1 cellular context compared by ENCODE assay signal in the genomic region with DNA sequence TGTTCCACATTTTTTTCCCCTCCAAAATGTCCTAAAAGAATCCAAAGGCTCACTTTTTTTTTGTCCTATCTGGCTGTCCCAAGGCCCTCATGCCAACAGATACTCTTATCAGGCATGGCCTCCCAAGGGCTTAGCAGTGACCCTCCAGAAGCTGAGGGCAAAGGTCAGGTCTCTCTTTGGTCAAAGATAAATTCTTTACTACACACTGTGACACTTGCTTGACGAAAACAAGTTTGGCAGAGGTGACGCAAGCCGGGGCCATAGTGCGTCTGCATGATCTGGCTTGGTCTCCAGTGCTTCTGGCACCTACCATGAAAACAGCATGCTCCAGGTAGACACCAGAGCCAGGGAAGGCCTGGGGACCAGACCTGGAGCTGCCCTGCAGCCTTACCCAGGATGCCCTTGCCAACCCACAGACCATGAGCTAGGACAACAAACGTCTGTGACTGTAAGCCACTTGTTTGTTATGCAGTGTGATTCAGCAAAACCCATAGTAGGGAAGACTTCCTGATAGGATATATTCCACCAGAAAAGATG.
TF ChIP-seq lines count a peak whose summit lies in the region.

No MANE protein-coding gene starts in this region.

TF ChIP-seq in HepG2, 621 proteins besides CTCF, POLR2A, EP300 and RAD21 (continued from another document and continues in another):
- TF ChIP-seq, protein P1, sequence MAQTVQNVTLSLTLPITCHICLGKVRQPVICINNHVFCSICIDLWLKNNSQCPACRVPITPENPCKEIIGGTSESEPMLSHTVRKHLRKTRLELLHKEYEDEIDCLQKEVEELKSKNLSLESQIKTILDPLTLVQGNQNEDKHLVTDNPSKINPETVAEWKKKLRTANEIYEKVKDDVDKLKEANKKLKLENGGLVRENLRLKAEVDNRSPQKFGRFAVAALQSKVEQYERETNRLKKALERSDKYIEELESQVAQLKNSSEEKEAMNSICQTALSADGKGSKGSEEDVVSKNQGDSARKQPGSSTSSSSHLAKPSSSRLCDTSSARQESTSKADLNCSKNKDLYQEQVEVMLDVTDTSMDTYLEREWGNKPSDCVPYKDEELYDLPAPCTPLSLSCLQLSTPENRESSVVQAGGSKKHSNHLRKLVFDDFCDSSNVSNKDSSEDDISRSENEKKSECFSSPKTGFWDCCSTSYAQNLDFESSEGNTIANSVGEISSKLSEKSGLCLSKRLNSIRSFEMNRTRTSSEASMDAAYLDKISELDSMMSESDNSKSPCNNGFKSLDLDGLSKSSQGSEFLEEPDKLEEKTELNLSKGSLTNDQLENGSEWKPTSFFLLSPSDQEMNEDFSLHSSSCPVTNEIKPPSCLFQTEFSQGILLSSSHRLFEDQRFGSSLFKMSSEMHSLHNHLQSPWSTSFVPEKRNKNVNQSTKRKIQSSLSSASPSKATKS (CRISPR knock-in tag; IDR thresholded peaks at IDR 0.05), result no peak
- no peak for TF ChIP-seq TBP (CRISPR knock-in tag; IDR thresholded peaks at IDR 0.05)
- TF ChIP-seq CREB1 (IDR thresholded peaks at IDR 0.05), result peak; percentile 45
- TF ChIP-seq CREB1 (CRISPR knock-in tag; IDR thresholded peaks at IDR 0.05), result peak; percentile 60
- no peak for TF ChIP-seq KDM4B (CRISPR knock-in tag; IDR thresholded peaks at IDR 0.05)
- TF ChIP-seq CHD4 (IDR thresholded peaks at IDR 0.05; ENCODE audit: borderline replicate concordance, low read length), result no peak
- TF ChIP-seq CBX5 (CRISPR knock-in tag; IDR thresholded peaks at IDR 0.05; ENCODE audit: borderline replicate concordance), result peak; percentile 34; the same call in 1 of the 2 replicates
- TF ChIP-seq ZNF225 (CRISPR knock-in tag; IDR thresholded peaks at IDR 0.05), result 0 out of 2 replicates have a peak, but pooled peaks have one; percentile 29
- TF ChIP-seq NFIB (CRISPR knock-in tag; IDR thresholded peaks at IDR 0.05; ENCODE audit: borderline replicate concordance), result no peak
- 0 out of 2 replicates have a peak, but pooled peaks have one; percentile 44 for TF ChIP-seq ZMYM4 (CRISPR knock-in tag; IDR thresholded peaks at IDR 0.05)
- TF ChIP-seq CREM (IDR thresholded peaks at IDR 0.05), result 0 out of 2 replicates have a peak, but pooled peaks have one; percentile 28
- TF ChIP-seq CREM (CRISPR knock-in tag; IDR thresholded peaks at IDR 0.05), result no peak
- TF ChIP-seq BRCA1 (CRISPR knock-in tag; IDR thresholded peaks at IDR 0.05), result no peak
- 0 out of 2 replicates have a peak, but pooled peaks have one; percentile 27 for TF ChIP-seq YEATS4 (CRISPR knock-in tag; IDR thresholded peaks at IDR 0.05; ENCODE audit: borderline replicate concordance)
- 0 out of 2 replicates have a peak, but pooled peaks have one; percentile 25 for TF ChIP-seq ZNF598 (CRISPR knock-in tag; IDR thresholded peaks at IDR 0.05; ENCODE audit: borderline replicate concordance)
- no peak for TF ChIP-seq ZNF619 (CRISPR knock-in tag; IDR thresholded peaks at IDR 0.05)
- no peak for TF ChIP-seq SMARCC2 (IDR thresholded peaks at IDR 0.05)
- TF ChIP-seq, protein P2, sequence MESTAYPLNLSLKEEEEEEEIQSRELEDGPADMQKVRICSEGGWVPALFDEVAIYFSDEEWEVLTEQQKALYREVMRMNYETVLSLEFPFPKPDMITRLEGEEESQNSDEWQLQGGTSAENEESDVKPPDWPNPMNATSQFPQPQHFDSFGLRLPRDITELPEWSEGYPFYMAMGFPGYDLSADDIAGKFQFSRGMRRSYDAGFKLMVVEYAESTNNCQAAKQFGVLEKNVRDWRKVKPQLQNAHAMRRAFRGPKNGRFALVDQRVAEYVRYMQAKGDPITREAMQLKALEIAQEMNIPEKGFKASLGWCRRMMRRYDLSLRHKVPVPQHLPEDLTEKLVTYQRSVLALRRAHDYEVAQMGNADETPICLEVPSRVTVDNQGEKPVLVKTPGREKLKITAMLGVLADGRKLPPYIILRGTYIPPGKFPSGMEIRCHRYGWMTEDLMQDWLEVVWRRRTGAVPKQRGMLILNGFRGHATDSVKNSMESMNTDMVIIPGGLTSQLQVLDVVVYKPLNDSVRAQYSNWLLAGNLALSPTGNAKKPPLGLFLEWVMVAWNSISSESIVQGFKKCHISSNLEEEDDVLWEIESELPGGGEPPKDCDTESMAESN (CRISPR knock-in tag; conservative IDR thresholded peaks at IDR 0.05), result 0 out of 2 replicates have a peak, but pooled peaks have one; percentile 37
- no peak for TF ChIP-seq GFI1 (CRISPR knock-in tag; IDR thresholded peaks at IDR 0.05; ENCODE audit: borderline replicate concordance)
- TF ChIP-seq ZNF562 (CRISPR knock-in tag; IDR thresholded peaks at IDR 0.05; ENCODE audit: borderline replicate concordance), result no peak
- no peak for TF ChIP-seq ZNF180 (CRISPR knock-in tag; IDR thresholded peaks at IDR 0.05; ENCODE audit: borderline replicate concordance, low read depth)
- TF ChIP-seq NCOA1 (CRISPR knock-in tag; IDR thresholded peaks at IDR 0.05), result no peak
- TF ChIP-seq POGZ (CRISPR knock-in tag; IDR thresholded peaks at IDR 0.05), result 0 out of 2 replicates have a peak, but pooled peaks have one; percentile 41
- TF ChIP-seq, protein P3, sequence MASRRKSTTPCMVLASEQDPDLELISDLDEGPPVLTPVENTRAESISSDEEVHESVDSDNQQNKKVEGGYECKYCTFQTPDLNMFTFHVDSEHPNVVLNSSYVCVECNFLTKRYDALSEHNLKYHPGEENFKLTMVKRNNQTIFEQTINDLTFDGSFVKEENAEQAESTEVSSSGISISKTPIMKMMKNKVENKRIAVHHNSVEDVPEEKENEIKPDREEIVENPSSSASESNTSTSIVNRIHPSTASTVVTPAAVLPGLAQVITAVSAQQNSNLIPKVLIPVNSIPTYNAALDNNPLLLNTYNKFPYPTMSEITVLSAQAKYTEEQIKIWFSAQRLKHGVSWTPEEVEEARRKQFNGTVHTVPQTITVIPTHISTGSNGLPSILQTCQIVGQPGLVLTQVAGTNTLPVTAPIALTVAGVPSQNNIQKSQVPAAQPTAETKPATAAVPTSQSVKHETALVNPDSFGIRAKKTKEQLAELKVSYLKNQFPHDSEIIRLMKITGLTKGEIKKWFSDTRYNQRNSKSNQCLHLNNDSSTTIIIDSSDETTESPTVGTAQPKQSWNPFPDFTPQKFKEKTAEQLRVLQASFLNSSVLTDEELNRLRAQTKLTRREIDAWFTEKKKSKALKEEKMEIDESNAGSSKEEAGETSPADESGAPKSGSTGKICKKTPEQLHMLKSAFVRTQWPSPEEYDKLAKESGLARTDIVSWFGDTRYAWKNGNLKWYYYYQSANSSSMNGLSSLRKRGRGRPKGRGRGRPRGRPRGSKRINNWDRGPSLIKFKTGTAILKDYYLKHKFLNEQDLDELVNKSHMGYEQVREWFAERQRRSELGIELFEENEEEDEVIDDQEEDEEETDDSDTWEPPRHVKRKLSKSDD (CRISPR knock-in tag; IDR thresholded peaks at IDR 0.05; ENCODE audit: low read depth), result peak; percentile 95
- TF ChIP-seq AGO2 (optimal IDR thresholded peaks at IDR 0.05; ENCODE audit: low read depth, low read length), result no peak
- peak; percentile 74; the same call in 1 of the 2 replicates for TF ChIP-seq CEBPB (IDR thresholded peaks at IDR 0.05; ENCODE audit: borderline replicate concordance, low read depth, low read length)
- no peak for TF ChIP-seq ZFP82 (CRISPR knock-in tag; IDR thresholded peaks at IDR 0.05; ENCODE audit: borderline replicate concordance)
- TF ChIP-seq, protein P4, sequence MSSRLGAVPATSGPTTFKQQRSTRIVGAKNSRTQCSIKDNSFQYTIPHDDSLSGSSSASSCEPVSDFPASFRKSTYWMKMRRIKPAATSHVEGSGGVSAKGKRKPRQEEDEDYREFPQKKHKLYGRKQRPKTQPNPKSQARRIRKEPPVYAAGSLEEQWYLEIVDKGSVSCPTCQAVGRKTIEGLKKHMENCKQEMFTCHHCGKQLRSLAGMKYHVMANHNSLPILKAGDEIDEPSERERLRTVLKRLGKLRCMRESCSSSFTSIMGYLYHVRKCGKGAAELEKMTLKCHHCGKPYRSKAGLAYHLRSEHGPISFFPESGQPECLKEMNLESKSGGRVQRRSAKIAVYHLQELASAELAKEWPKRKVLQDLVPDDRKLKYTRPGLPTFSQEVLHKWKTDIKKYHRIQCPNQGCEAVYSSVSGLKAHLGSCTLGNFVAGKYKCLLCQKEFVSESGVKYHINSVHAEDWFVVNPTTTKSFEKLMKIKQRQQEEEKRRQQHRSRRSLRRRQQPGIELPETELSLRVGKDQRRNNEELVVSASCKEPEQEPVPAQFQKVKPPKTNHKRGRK (CRISPR knock-in tag; IDR thresholded peaks at IDR 0.05), result no peak
- no peak for TF ChIP-seq ZSCAN20 (CRISPR knock-in tag; IDR thresholded peaks at IDR 0.05; ENCODE audit: borderline replicate concordance)
- TF ChIP-seq TCF12 (IDR thresholded peaks at IDR 0.05), result no peak
- no peak for TF ChIP-seq TCF12 (CRISPR knock-in tag; IDR thresholded peaks at IDR 0.05)
- TF ChIP-seq ZBTB3 (CRISPR knock-in tag; IDR thresholded peaks at IDR 0.05; ENCODE audit: borderline replicate concordance, low read depth), result peak; percentile 52; the same call in 1 of the 2 replicates
- TF ChIP-seq, protein P5, sequence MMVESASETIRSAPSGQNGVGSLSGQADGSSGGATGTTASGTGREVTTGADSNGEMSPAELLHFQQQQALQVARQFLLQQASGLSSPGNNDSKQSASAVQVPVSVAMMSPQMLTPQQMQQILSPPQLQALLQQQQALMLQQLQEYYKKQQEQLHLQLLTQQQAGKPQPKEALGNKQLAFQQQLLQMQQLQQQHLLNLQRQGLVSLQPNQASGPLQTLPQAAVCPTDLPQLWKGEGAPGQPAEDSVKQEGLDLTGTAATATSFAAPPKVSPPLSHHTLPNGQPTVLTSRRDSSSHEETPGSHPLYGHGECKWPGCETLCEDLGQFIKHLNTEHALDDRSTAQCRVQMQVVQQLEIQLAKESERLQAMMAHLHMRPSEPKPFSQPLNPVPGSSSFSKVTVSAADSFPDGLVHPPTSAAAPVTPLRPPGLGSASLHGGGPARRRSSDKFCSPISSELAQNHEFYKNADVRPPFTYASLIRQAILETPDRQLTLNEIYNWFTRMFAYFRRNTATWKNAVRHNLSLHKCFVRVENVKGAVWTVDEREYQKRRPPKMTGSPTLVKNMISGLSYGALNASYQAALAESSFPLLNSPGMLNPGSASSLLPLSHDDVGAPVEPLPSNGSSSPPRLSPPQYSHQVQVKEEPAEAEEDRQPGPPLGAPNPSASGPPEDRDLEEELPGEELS (CRISPR knock-in tag; IDR thresholded peaks at IDR 0.05), result peak; percentile 65; the same call in 1 of the 2 replicates
- 0 out of 2 replicates have a peak, but pooled peaks have one; percentile 47 for TF ChIP-seq ZSCAN29 (CRISPR knock-in tag; conservative IDR thresholded peaks at IDR 0.05)
- TF ChIP-seq, protein P6, sequence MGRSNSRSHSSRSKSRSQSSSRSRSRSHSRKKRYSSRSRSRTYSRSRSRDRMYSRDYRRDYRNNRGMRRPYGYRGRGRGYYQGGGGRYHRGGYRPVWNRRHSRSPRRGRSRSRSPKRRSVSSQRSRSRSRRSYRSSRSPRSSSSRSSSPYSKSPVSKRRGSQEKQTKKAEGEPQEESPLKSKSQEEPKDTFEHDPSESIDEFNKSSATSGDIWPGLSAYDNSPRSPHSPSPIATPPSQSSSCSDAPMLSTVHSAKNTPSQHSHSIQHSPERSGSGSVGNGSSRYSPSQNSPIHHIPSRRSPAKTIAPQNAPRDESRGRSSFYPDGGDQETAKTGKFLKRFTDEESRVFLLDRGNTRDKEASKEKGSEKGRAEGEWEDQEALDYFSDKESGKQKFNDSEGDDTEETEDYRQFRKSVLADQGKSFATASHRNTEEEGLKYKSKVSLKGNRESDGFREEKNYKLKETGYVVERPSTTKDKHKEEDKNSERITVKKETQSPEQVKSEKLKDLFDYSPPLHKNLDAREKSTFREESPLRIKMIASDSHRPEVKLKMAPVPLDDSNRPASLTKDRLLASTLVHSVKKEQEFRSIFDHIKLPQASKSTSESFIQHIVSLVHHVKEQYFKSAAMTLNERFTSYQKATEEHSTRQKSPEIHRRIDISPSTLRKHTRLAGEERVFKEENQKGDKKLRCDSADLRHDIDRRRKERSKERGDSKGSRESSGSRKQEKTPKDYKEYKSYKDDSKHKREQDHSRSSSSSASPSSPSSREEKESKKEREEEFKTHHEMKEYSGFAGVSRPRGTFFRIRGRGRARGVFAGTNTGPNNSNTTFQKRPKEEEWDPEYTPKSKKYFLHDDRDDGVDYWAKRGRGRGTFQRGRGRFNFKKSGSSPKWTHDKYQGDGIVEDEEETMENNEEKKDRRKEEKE (IDR thresholded peaks at IDR 0.05), result no peak
- peak; percentile 75 for TF ChIP-seq GATAD2A (CRISPR knock-in tag; IDR thresholded peaks at IDR 0.05)
- TF ChIP-seq, protein P7, sequence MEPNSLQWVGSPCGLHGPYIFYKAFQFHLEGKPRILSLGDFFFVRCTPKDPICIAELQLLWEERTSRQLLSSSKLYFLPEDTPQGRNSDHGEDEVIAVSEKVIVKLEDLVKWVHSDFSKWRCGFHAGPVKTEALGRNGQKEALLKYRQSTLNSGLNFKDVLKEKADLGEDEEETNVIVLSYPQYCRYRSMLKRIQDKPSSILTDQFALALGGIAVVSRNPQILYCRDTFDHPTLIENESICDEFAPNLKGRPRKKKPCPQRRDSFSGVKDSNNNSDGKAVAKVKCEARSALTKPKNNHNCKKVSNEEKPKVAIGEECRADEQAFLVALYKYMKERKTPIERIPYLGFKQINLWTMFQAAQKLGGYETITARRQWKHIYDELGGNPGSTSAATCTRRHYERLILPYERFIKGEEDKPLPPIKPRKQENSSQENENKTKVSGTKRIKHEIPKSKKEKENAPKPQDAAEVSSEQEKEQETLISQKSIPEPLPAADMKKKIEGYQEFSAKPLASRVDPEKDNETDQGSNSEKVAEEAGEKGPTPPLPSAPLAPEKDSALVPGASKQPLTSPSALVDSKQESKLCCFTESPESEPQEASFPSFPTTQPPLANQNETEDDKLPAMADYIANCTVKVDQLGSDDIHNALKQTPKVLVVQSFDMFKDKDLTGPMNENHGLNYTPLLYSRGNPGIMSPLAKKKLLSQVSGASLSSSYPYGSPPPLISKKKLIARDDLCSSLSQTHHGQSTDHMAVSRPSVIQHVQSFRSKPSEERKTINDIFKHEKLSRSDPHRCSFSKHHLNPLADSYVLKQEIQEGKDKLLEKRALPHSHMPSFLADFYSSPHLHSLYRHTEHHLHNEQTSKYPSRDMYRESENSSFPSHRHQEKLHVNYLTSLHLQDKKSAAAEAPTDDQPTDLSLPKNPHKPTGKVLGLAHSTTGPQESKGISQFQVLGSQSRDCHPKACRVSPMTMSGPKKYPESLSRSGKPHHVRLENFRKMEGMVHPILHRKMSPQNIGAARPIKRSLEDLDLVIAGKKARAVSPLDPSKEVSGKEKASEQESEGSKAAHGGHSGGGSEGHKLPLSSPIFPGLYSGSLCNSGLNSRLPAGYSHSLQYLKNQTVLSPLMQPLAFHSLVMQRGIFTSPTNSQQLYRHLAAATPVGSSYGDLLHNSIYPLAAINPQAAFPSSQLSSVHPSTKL (CRISPR knock-in tag; IDR thresholded peaks at IDR 0.05), result peak; percentile 34
- TF ChIP-seq KMT2A (CRISPR knock-in tag; IDR thresholded peaks at IDR 0.05), result no peak
- 0 out of 2 replicates have a peak, but pooled peaks have one; percentile 22 for TF ChIP-seq ZFY (CRISPR knock-in tag; IDR thresholded peaks at IDR 0.05)
- no peak for TF ChIP-seq CC2D1A (CRISPR knock-in tag; IDR thresholded peaks at IDR 0.05)
- TF ChIP-seq SOX13 (IDR thresholded peaks at IDR 0.05), result no peak
- TF ChIP-seq SOX13 (CRISPR knock-in tag; conservative IDR thresholded peaks at IDR 0.05 in 1 of 2, IDR thresholded peaks at IDR 0.05 in 1 of 2), result peak in 1 of 2 experiments; percentile 11; a peak in 1 of 4 replicates
- 0 out of 2 replicates have a peak, but pooled peaks have one; percentile 50 for TF ChIP-seq HDAC2 (CRISPR knock-in tag; IDR thresholded peaks at IDR 0.05)
